Comparison of ENCODE assay signal across 7 cellular contexts in the genomic region with DNA sequence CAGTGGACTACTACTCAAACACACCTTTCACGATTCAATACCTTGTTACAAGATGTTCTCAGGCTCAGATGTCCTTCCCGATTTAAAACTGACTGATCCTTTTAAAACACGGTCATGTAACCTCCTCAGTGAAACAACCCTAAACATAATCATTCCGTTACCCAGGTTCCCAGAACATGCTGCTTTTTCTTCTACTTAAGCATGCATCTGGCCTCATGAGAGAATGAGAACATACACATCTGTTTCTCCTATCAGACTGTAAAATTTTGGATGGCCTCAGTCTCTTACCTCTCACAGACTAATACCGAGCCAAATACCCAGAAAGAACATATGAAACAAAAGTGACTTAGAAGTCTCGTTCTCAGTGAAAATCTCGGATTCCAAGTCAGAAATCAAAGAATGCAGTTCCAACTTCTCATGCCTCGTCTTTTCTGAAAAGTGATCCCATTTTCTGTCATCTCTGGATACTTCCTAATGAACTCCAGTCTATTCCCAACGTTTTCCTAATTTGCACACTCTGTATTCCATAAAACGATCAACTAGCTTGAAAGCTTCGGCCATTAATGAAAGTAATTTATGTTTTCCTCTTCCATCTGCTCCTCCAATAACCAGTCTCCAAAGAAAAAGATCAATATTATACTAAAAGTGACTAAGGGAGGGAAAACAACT. TPM values are rescaled to one million over a fixed set of nuclear protein-coding genes. Genes with fewer than 3 reads are reported as not detected.
DNase-seq lines count a peak whose midpoint lies in the region; ATAC-seq and TF ChIP-seq lines count a peak whose summit lies in the region.

No MANE protein-coding gene starts in this region.

- no peak for DNase-seq in HFF-Myc (ENCODE audit: extremely low read depth, low read depth)
- no peak for DNase-seq in WTC11 (ENCODE audit: low spot score)
- DNase-seq in stimulated activated effector memory CD8-positive, alpha-beta T cell treated with anti-CD3 and anti-CD28 coated beads, Interleukin-12 subunit alpha, Interleukin-12 subunit beta, amount 100 ng/mL, for 72 hours (ENCODE audit: low spot score in 2 of 2), result no peak
- DNase-seq in HUDEP-2 (lab: John Stamatoyannopoulos, UW; ENCODE audit: unreplicated experiment in 76 of 76), result no peak

- no peaks in the 10 kb centered on the region for H3K9me3 Mint-ChIP-seq in WTC11
- no peaks in the 10 kb centered on the region for H3K9me3 Mint-ChIP-seq in stimulated activated effector memory CD8-positive, alpha-beta T cell treated with anti-CD3 and anti-CD28 coated beads, Interleukin-12 subunit alpha, Interleukin-12 subunit beta, amount 100 ng/mL, for 72 hours

- H3K4me3 ChIP-seq in HFF-Myc (replicated peaks; ENCODE audit: low read depth, low read length) (peak overlapping the region; percentile 99), iPS-11a (ENCODE audit: low read depth, low read length) (peak overlapping the region; percentile 99)

- POLR2A ChIA-PET in WTC11 (lab: Charles Lee), result interaction anchor here (1.3 to 2.1 kb wide), 2 partner anchors 14 to 19 kb away, joined by 4 to 27 read pairs; partner anchors contain the start of gene COQ10B

- peak overlapping the region; percentile 99 for H3K27ac Mint-ChIP-seq in WTC11
- H3K27ac Mint-ChIP-seq in stimulated activated effector memory CD8-positive, alpha-beta T cell treated with anti-CD3 and anti-CD28 coated beads, Interleukin-12 subunit alpha, Interleukin-12 subunit beta, amount 100 ng/mL, for 72 hours, result peak overlapping the region; percentile 99

- no peaks in the 10 kb centered on the region for H3K27me3 Mint-ChIP-seq in WTC11 (ENCODE audit: low read depth)

- no peak for ATAC-seq in WTC11
- ATAC-seq in stimulated activated effector memory CD8-positive, alpha-beta T cell treated with anti-CD3 and anti-CD28 coated beads, Interleukin-12 subunit alpha, Interleukin-12 subunit beta, amount 100 ng/mL, for 72 hours, result peak; percentile 27
- no peak for ATAC-seq in HG03457 (IDR thresholded peaks at IDR 0.05; ENCODE audit: unreplicated experiment)
- ATAC-seq in HG02884 (IDR thresholded peaks at IDR 0.05; ENCODE audit: unreplicated experiment), result no peak

- CTCF ChIA-PET in WTC11 (lab: Charles Lee), result no interaction called here

- peaks cover 39% of the 10 kb centered on the region for H3K4me1 Mint-ChIP-seq in WTC11
- H3K4me1 Mint-ChIP-seq in stimulated activated effector memory CD8-positive, alpha-beta T cell treated with anti-CD3 and anti-CD28 coated beads, Interleukin-12 subunit alpha, Interleukin-12 subunit beta, amount 100 ng/mL, for 72 hours, result peaks cover 59% of the 10 kb centered on the region

- peak overlapping the region; percentile 99 for H3K4me3 Mint-ChIP-seq in WTC11
- H3K4me3 Mint-ChIP-seq in stimulated activated effector memory CD8-positive, alpha-beta T cell treated with anti-CD3 and anti-CD28 coated beads, Interleukin-12 subunit alpha, Interleukin-12 subunit beta, amount 100 ng/mL, for 72 hours, result peak overlapping the region; percentile 87

- TF ChIP-seq CTCF in HFF-Myc (IDR thresholded peaks at IDR 0.05; ENCODE audit: low read depth, low read length, missing control alignments), result no peak
- no peak for TF ChIP-seq CTCF in WTC11 (IDR thresholded peaks at IDR 0.05)

- H3K36me3 Mint-ChIP-seq in WTC11, result peaks cover 20% of the 10 kb centered on the region
- peaks cover 56% of the 10 kb centered on the region for H3K36me3 Mint-ChIP-seq in stimulated activated effector memory CD8-positive, alpha-beta T cell treated with anti-CD3 and anti-CD28 coated beads, Interleukin-12 subunit alpha, Interleukin-12 subunit beta, amount 100 ng/mL, for 72 hours

TF ChIP-seq in WTC11, 78 proteins besides CTCF, POLR2A, EP300 and RAD21 (continues in another document):
- TF ChIP-seq, protein P1, sequence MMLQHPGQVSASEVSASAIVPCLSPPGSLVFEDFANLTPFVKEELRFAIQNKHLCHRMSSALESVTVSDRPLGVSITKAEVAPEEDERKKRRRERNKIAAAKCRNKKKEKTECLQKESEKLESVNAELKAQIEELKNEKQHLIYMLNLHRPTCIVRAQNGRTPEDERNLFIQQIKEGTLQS (CRISPR knock-in tag; conservative IDR thresholded peaks at IDR 0.05), result no peak
- TF ChIP-seq ZBTB21 (CRISPR knock-in tag; IDR thresholded peaks at IDR 0.05; ENCODE audit: borderline replicate concordance) (no peak), ZNF396 (CRISPR knock-in tag; IDR thresholded peaks at IDR 0.05; ENCODE audit: borderline replicate concordance) (no peak), ZNF121 (CRISPR knock-in tag; IDR thresholded peaks at IDR 0.05) (no peak), ZNF317 (CRISPR knock-in tag; IDR thresholded peaks at IDR 0.05; ENCODE audit: borderline replicate concordance, low read depth) (no peak), KAT7 (CRISPR knock-in tag; IDR thresholded peaks at IDR 0.05; ENCODE audit: borderline replicate concordance) (no peak), ATF6 (CRISPR knock-in tag; IDR thresholded peaks at IDR 0.05) (no peak), ATF2 (CRISPR knock-in tag; IDR thresholded peaks at IDR 0.05; ENCODE audit: borderline replicate concordance, low read depth) (no peak), TP53 (CRISPR knock-in tag; IDR thresholded peaks at IDR 0.05) (no peak)
- TF ChIP-seq, protein P2, sequence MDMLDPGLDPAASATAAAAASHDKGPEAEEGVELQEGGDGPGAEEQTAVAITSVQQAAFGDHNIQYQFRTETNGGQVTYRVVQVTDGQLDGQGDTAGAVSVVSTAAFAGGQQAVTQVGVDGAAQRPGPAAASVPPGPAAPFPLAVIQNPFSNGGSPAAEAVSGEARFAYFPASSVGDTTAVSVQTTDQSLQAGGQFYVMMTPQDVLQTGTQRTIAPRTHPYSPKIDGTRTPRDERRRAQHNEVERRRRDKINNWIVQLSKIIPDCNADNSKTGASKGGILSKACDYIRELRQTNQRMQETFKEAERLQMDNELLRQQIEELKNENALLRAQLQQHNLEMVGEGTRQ (CRISPR knock-in tag; IDR thresholded peaks at IDR 0.05), result no peak
- TF ChIP-seq, protein P3, sequence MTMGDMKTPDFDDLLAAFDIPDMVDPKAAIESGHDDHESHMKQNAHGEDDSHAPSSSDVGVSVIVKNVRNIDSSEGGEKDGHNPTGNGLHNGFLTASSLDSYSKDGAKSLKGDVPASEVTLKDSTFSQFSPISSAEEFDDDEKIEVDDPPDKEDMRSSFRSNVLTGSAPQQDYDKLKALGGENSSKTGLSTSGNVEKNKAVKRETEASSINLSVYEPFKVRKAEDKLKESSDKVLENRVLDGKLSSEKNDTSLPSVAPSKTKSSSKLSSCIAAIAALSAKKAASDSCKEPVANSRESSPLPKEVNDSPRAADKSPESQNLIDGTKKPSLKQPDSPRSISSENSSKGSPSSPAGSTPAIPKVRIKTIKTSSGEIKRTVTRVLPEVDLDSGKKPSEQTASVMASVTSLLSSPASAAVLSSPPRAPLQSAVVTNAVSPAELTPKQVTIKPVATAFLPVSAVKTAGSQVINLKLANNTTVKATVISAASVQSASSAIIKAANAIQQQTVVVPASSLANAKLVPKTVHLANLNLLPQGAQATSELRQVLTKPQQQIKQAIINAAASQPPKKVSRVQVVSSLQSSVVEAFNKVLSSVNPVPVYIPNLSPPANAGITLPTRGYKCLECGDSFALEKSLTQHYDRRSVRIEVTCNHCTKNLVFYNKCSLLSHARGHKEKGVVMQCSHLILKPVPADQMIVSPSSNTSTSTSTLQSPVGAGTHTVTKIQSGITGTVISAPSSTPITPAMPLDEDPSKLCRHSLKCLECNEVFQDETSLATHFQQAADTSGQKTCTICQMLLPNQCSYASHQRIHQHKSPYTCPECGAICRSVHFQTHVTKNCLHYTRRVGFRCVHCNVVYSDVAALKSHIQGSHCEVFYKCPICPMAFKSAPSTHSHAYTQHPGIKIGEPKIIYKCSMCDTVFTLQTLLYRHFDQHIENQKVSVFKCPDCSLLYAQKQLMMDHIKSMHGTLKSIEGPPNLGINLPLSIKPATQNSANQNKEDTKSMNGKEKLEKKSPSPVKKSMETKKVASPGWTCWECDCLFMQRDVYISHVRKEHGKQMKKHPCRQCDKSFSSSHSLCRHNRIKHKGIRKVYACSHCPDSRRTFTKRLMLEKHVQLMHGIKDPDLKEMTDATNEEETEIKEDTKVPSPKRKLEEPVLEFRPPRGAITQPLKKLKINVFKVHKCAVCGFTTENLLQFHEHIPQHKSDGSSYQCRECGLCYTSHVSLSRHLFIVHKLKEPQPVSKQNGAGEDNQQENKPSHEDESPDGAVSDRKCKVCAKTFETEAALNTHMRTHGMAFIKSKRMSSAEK (CRISPR knock-in tag; IDR thresholded peaks at IDR 0.05; ENCODE audit: borderline replicate concordance), result no peak

RNA-seq across cellular contexts. Expression of gene SF3B1, which starts 0.9 kb away (rescaled TPM):
- 277 to 321 TPM (median 296 TPM) in 3 replicates for total RNA-seq in WTC11 (2021)

RNA-seq across cellular contexts. Expression of gene COQ10B, which starts 19.4 kb away (rescaled TPM):
- 17.7 to 21.7 TPM (median 19.9 TPM) in 3 replicates for total RNA-seq in WTC11 (2021)
